ENCODE assay signal across 8 cellular contexts in the genomic region with DNA sequence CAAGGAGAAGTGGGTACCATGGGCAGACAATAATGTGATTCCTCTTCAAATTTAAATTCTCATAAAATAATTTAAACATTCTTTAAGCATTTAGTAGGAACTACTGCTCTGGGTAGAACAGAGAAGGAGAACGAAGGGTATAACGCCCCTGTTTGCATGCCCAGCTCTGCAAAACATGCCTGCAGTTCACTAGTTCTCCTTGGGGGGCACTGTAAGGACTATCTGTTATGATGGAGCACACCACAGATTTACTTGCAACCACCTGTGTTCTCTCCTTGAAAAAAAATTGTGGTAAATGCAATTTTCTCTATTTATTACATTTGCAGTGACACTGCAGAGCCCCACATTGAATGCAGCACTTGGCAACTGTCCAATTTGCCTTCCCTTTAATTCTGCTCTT.
DNase-seq lines count a peak whose midpoint lies in the region; ATAC-seq and TF ChIP-seq lines count a peak whose summit lies in the region.

No MANE protein-coding gene starts in this region.

- no peak for TF ChIP-seq POLR2A in stomach (IDR thresholded peaks at IDR 0.05)

- H3K4me1 ChIP-seq in stomach: no peaks in the 10 kb centered on the region

- no peak for TF ChIP-seq EP300 in stomach (IDR thresholded peaks at IDR 0.05)

- intact Hi-C loops in stomach (cut with DNase I; ENCODE audit: low total_unique reads): no loop called here

- peak; percentile 32 for TF ChIP-seq CTCF in GM12865 (IDR thresholded peaks at IDR 0.05; ENCODE audit: insufficient read depth, low read depth, low read length, missing control alignments)
- no peak for TF ChIP-seq CTCF in stomach (IDR thresholded peaks at IDR 0.05)

- no peaks in the 10 kb centered on the region for H3K9me3 ChIP-seq in stomach

- no peaks in the 10 kb centered on the region for H3K27me3 ChIP-seq in stomach

- 84 to 89% (median 87%) methylated on average over 2 of the region's 2 CpGs for WGBS in stomach, 5 donors

- peak; percentile 13 for DNase-seq in GM12865 (ENCODE audit: low read depth)
- peak; percentile 58 for DNase-seq in NAMALWA (ENCODE audit: low spot score)
- DNase-seq in iPS-NIHi11 (ENCODE audit: low spot score): peak; percentile 48
- no peak for DNase-seq in NCI-H1092 (lab: John Stamatoyannopoulos, UW)
- DNase-seq in activated gamma-delta T cell (lab: John Stamatoyannopoulos, UW): no peak
- no peak for DNase-seq in superior temporal gyrus (ENCODE audit: extremely low spot score)
- no peak for DNase-seq in stomach

- ATAC-seq in GM21528 (IDR thresholded peaks at IDR 0.05; ENCODE audit: low FRiP score, unreplicated experiment): peak; percentile 79

- no peaks in the 10 kb centered on the region for H3K36me3 ChIP-seq in stomach

- H3K4me3 ChIP-seq in GM12865 (ENCODE audit: low read depth, low read length) (no peak overlapping the region), stomach (no peak overlapping the region)

- H3K27ac ChIP-seq in stomach: no peak overlapping the region

Comparison
In these comparisons a context has a peak if more than half of its experiments do, and no peak if none do; other contexts are left out.
1. DNase-seq: peak in GM12865 (single experiment), NAMALWA (single experiment) and iPS-NIHi11 (single experiment); none in NCI-H1092 (single experiment), activated gamma-delta T cell (single experiment), superior temporal gyrus (single experiment) and stomach (single experiment).